Comparison of ENCODE assay signal across 1 cellular context in genomic region chr2:46339676-46340459, GRCh38.
TF ChIP-seq lines count a peak whose summit lies in the region.

No MANE protein-coding gene starts in this region.

TF ChIP-seq in K562, 482 proteins besides CTCF, POLR2A, EP300 and RAD21 (continued from another document and continues in another):
- TF ChIP-seq ZC3H11A (IDR thresholded peaks at IDR 0.05; ENCODE audit: low read depth, low read length) (0 out of 2 replicates have a peak, but pooled peaks have one; percentile 36), ZNF324 (CRISPR knock-in tag; IDR thresholded peaks at IDR 0.05) (no peak; the same call in 1 of the 2 replicates), GABPB2 (CRISPR knock-in tag; conservative IDR thresholded peaks at IDR 0.05) (no peak), ZNF589 (CRISPR knock-in tag; IDR thresholded peaks at IDR 0.05; ENCODE audit: low read depth) (peak; percentile 92), ATF3 (IDR thresholded peaks at IDR 0.05) (peak; percentile 94), ATF3 (CRISPR knock-in tag; conservative IDR thresholded peaks at IDR 0.05) (peak; percentile 95), HSF4 (CRISPR knock-in tag; IDR thresholded peaks at IDR 0.05; ENCODE audit: borderline replicate concordance) (peak; percentile 18; the same call in 1 of the 2 replicates), ZNF395 (CRISPR knock-in tag; IDR thresholded peaks at IDR 0.05) (peak; percentile 88; the same call in 1 of the 2 replicates), HDAC6 (IDR thresholded peaks at IDR 0.05; ENCODE audit: low read depth, low read length) (no peak), HES1 (IDR thresholded peaks at IDR 0.05; ENCODE audit: low read depth) (peak; percentile 87), BRD4 (IDR thresholded peaks at IDR 0.05) (no peak; the same call in 1 of the 2 replicates), ATF7 (IDR thresholded peaks at IDR 0.05) (peak; percentile 97), ZNF77 (CRISPR knock-in tag; IDR thresholded peaks at IDR 0.05) (no peak), CBX5 (IDR thresholded peaks at IDR 0.05; ENCODE audit: borderline replicate concordance, low read depth) (no peak), ZNF561 (CRISPR knock-in tag; conservative IDR thresholded peaks at IDR 0.05) (no peak), BMI1 (IDR thresholded peaks at IDR 0.05; ENCODE audit: low read length) (0 out of 2 replicates have a peak, but pooled peaks have one; percentile 28), GTF2B (IDR thresholded peaks at IDR 0.05; ENCODE audit: extremely low read depth, insufficient read length) (no peak), GTF2F1 (IDR thresholded peaks at IDR 0.05; ENCODE audit: low read depth, low read length) (no peak), EZH2 (IDR thresholded peaks at IDR 0.05; ENCODE audit: borderline replicate concordance, low read depth, low read length) (no peak), ADNP (tag; IDR thresholded peaks at IDR 0.05) (peak; percentile 50), RFX5 (IDR thresholded peaks at IDR 0.05; ENCODE audit: low read depth, low read length) (no peak; the same call in 1 of the 2 replicates), ZNF280B (CRISPR knock-in tag; IDR thresholded peaks at IDR 0.05) (no peak), HOMEZ (CRISPR knock-in tag; IDR thresholded peaks at IDR 0.05) (no peak), GABPA (tag; conservative IDR thresholded peaks at IDR 0.05; ENCODE audit: low read depth) (no peak), L3MBTL2 (IDR thresholded peaks at IDR 0.05) (peak; percentile 92), PHTF2 (CRISPR knock-in tag; IDR thresholded peaks at IDR 0.05) (no peak), DACH1 (IDR thresholded peaks at IDR 0.05; ENCODE audit: partially characterized antibody) (peak; percentile 96), DMBX1 (CRISPR knock-in tag; IDR thresholded peaks at IDR 0.05; ENCODE audit: borderline replicate concordance) (peak; percentile 89), PPARD (CRISPR knock-in tag; IDR thresholded peaks at IDR 0.05) (no peak), PRPF4 (IDR thresholded peaks at IDR 0.05; ENCODE audit: insufficient read depth, low read depth, low read length, poor library complexity, severe bottlenecking) (no peak), ATF6 (CRISPR knock-in tag; IDR thresholded peaks at IDR 0.05) (peak; percentile 64; the same call in 1 of the 2 replicates), ZNF507 (tag; conservative IDR thresholded peaks at IDR 0.05) (no peak), EGR1 (conservative IDR thresholded peaks at IDR 0.05) (0 out of 2 replicates have a peak, but pooled peaks have one; percentile 17), CBX2 (IDR thresholded peaks at IDR 0.05; ENCODE audit: insufficient read depth, low read length, poor library complexity, severe bottlenecking) (no peak), ZNF780A (CRISPR knock-in tag; IDR thresholded peaks at IDR 0.05) (no peak), TEAD2 (tag; IDR thresholded peaks at IDR 0.05) (no peak), FOXM1 (IDR thresholded peaks at IDR 0.05; ENCODE audit: low read depth) (peak; percentile 92), FOXM1 (CRISPR knock-in tag; IDR thresholded peaks at IDR 0.05; ENCODE audit: low read depth) (no peak)
- TF ChIP-seq, protein P1, sequence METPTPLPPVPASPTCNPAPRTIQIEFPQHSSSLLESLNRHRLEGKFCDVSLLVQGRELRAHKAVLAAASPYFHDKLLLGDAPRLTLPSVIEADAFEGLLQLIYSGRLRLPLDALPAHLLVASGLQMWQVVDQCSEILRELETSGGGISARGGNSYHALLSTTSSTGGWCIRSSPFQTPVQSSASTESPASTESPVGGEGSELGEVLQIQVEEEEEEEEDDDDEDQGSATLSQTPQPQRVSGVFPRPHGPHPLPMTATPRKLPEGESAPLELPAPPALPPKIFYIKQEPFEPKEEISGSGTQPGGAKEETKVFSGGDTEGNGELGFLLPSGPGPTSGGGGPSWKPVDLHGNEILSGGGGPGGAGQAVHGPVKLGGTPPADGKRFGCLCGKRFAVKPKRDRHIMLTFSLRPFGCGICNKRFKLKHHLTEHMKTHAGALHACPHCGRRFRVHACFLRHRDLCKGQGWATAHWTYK (CRISPR knock-in tag; IDR thresholded peaks at IDR 0.05): peak; percentile 65; the same call in 1 of the 2 replicates
- TF ChIP-seq, protein P2, sequence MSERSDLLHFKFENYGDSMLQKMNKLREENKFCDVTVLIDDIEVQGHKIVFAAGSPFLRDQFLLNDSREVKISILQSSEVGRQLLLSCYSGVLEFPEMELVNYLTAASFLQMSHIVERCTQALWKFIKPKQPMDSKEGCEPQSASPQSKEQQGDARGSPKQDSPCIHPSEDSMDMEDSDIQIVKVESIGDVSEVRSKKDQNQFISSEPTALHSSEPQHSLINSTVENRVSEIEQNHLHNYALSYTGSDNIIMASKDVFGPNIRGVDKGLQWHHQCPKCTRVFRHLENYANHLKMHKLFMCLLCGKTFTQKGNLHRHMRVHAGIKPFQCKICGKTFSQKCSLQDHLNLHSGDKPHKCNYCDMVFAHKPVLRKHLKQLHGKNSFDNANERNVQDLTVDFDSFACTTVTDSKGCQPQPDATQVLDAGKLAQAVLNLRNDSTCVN (CRISPR knock-in tag; IDR thresholded peaks at IDR 0.05): peak; percentile 12; the same call in 1 of the 2 replicates
- TF ChIP-seq, protein P3, sequence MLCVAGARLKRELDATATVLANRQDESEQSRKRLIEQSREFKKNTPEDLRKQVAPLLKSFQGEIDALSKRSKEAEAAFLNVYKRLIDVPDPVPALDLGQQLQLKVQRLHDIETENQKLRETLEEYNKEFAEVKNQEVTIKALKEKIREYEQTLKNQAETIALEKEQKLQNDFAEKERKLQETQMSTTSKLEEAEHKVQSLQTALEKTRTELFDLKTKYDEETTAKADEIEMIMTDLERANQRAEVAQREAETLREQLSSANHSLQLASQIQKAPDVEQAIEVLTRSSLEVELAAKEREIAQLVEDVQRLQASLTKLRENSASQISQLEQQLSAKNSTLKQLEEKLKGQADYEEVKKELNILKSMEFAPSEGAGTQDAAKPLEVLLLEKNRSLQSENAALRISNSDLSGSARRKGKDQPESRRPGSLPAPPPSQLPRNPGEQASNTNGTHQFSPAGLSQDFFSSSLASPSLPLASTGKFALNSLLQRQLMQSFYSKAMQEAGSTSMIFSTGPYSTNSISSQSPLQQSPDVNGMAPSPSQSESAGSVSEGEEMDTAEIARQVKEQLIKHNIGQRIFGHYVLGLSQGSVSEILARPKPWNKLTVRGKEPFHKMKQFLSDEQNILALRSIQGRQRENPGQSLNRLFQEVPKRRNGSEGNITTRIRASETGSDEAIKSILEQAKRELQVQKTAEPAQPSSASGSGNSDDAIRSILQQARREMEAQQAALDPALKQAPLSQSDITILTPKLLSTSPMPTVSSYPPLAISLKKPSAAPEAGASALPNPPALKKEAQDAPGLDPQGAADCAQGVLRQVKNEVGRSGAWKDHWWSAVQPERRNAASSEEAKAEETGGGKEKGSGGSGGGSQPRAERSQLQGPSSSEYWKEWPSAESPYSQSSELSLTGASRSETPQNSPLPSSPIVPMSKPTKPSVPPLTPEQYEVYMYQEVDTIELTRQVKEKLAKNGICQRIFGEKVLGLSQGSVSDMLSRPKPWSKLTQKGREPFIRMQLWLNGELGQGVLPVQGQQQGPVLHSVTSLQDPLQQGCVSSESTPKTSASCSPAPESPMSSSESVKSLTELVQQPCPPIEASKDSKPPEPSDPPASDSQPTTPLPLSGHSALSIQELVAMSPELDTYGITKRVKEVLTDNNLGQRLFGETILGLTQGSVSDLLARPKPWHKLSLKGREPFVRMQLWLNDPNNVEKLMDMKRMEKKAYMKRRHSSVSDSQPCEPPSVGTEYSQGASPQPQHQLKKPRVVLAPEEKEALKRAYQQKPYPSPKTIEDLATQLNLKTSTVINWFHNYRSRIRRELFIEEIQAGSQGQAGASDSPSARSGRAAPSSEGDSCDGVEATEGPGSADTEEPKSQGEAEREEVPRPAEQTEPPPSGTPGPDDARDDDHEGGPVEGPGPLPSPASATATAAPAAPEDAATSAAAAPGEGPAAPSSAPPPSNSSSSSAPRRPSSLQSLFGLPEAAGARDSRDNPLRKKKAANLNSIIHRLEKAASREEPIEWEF (CRISPR knock-in tag; IDR thresholded peaks at IDR 0.05): peak; percentile 83; the same call in 1 of the 2 replicates
- TF ChIP-seq, protein P4, sequence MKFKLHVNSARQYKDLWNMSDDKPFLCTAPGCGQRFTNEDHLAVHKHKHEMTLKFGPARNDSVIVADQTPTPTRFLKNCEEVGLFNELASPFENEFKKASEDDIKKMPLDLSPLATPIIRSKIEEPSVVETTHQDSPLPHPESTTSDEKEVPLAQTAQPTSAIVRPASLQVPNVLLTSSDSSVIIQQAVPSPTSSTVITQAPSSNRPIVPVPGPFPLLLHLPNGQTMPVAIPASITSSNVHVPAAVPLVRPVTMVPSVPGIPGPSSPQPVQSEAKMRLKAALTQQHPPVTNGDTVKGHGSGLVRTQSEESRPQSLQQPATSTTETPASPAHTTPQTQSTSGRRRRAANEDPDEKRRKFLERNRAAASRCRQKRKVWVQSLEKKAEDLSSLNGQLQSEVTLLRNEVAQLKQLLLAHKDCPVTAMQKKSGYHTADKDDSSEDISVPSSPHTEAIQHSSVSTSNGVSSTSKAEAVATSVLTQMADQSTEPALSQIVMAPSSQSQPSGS (CRISPR knock-in tag; IDR thresholded peaks at IDR 0.05): no peak
